Comparison of ENCODE assay signal across 28 cellular contexts in the genomic region with DNA sequence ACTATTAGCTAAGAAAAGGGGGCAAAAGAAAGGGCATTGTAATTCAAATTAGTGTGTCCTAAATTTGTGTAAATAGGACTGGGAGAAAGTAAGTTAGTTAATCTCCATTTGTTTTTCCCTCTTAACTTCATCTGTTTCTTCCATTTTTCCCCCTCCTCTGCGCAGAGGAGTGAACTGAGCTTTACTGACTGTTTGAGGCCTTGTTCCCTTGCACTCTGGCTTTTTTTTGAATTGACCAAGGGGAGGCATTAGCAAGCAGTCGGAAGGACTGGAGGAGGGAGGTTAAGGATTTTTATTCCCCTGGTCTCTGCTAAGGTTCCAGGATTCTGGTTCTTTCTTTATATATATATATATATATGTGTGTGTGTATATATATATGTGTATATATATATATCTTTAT.
"Had no signal": no experiment of that assay in that cellular context is flagged by ENCODE, and none has a peak within 500 bp of the region (broad histone marks: within the 10 kb centered on the region; RNA-seq: fewer than 3 reads in every experiment).

No MANE protein-coding gene starts in this region.

- H3K4me3 Mint-ChIP-seq: mesothelial cell of epicardium; naive B cell; natural killer cell; nephron progenitor cell; stimulated activated naive B cell treated with anti-CD40 and anti-IgM and Interleukin-4, amounts not matched to agents 10 μg/mL and 1 μg/mL and 100 μg/mL, for 72 hours had no signal

- H3K27ac ChIP-seq: left ventricle myocardium inferior, pancreas, prostate gland, skin epidermis, stomach, testis, thyroid gland, transverse colon, upper lobe of left lung, vagina had no signal

- DNase-seq: islet precursor cell; left ventricle myocardium inferior; mesendoderm; naive B cell; natural killer cell; nephron progenitor cell; nucleus accumbens; pancreas; posterior cingulate gyrus; retina; right cardiac atrium; stimulated activated CD4-positive, alpha-beta T cell treated with anti-CD3 and anti-CD28 coated beads, Interleukin-12 subunit alpha, Interleukin-12 subunit beta, amount 100 ng/mL, for 4 hours; stimulated activated CD4-positive, alpha-beta T cell treated with anti-CD3 and anti-CD28 coated beads, Interleukin-15, amount 100 ng/mL, for 24 hours; stimulated activated CD4-positive, alpha-beta T cell treated with anti-CD3 and anti-CD28 coated beads, Interleukin-2, amount 100 ng/mL, for 24 hours; stimulated activated CD4-positive, alpha-beta T cell treated with anti-CD3 and anti-CD28 coated beads, Interleukin-4, amount 100 ng/mL, for 1 hour; stimulated activated naive B cell treated with anti-CD40 and anti-IgM and Interleukin-4, amounts not matched to agents 10 μg/mL and 1 μg/mL and 100 μg/mL, for 72 hours; stimulated activated naive CD8-positive, alpha-beta T cell treated with anti-CD3 and anti-CD28 coated beads, Interleukin-15, Interleukin-2, amounts not matched to agents 100 U/mL and 50 U/mL, for 24 hours; stomach; testis; thyroid gland; transverse colon; upper lobe of left lung had no signal

- H3K4me3 ChIP-seq: left ventricle myocardium inferior, lung, pancreas, prostate gland, skin epidermis, stomach, testis, thyroid gland, transverse colon, upper lobe of left lung, vagina had no signal

- H3K9me3 Mint-ChIP-seq: mesothelial cell of epicardium; naive B cell; natural killer cell; nephron progenitor cell; stimulated activated naive B cell treated with anti-CD40 and anti-IgM and Interleukin-4, amounts not matched to agents 10 μg/mL and 1 μg/mL and 100 μg/mL, for 72 hours had no signal

- H3K4me1 Mint-ChIP-seq: mesothelial cell of epicardium; naive B cell; natural killer cell; stimulated activated naive B cell treated with anti-CD40 and anti-IgM and Interleukin-4, amounts not matched to agents 10 μg/mL and 1 μg/mL and 100 μg/mL, for 72 hours had no signal

- H3K36me3 ChIP-seq: left ventricle myocardium inferior, pancreas, prostate gland, stomach, thyroid gland, transverse colon, upper lobe of left lung, vagina had no signal

- H3K4me1 ChIP-seq: left ventricle myocardium inferior, pancreas, prostate gland, stomach, testis, thyroid gland, transverse colon, upper lobe of left lung, vagina had no signal

- H3K9me3 ChIP-seq: left ventricle myocardium inferior, pancreas, prostate gland, stomach, testis, thyroid gland, transverse colon, upper lobe of left lung, vagina had no signal

- H3K36me3 Mint-ChIP-seq: mesothelial cell of epicardium, natural killer cell had no signal

- H3K27ac Mint-ChIP-seq: mesothelial cell of epicardium; natural killer cell; nephron progenitor cell; stimulated activated naive B cell treated with anti-CD40 and anti-IgM and Interleukin-4, amounts not matched to agents 10 μg/mL and 1 μg/mL and 100 μg/mL, for 72 hours had no signal

- ATAC-seq: natural killer cell; pancreas; right cardiac atrium; sciatic nerve; stimulated activated naive B cell treated with anti-CD40 and anti-IgM and Interleukin-4, amounts not matched to agents 10 μg/mL and 1 μg/mL and 100 μg/mL, for 72 hours; stimulated activated naive CD8-positive, alpha-beta T cell treated with anti-CD3 and anti-CD28 coated beads, Interleukin-15, Interleukin-2, amounts not matched to agents 100 U/mL and 50 U/mL, for 24 hours had no signal

- H3K27me3 ChIP-seq: pancreas, stomach, testis, thyroid gland, transverse colon, upper lobe of left lung, vagina had no signal

- FAIRE-seq: pancreas had no signal

- H3K27me3 Mint-ChIP-seq: naive B cell; stimulated activated naive B cell treated with anti-CD40 and anti-IgM and Interleukin-4, amounts not matched to agents 10 μg/mL and 1 μg/mL and 100 μg/mL, for 72 hours had no signal
